ENCODE assay signal across 12 cellular contexts in the genomic region with DNA sequence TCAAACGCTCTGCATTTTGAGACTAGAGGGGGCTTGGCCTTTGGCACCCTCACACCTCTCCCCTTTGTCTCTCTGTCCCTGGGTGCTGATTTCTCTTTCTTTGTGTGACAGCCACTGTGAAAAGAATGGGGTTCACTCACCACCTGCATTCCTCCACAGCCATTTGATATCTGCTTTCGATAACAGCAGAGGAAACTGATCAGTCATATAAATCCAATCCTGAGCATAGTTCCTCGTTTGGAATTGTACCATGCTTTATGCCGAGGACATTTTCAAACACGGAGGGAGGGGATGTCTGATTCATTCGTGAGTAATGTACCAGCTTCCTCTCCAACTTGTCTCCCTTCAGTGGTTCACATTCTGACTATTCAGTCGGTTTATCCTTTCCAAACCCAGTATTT. TPM values are rescaled to one million over a fixed set of nuclear protein-coding genes. Genes with fewer than 3 reads are reported as not detected.
DNase-seq lines count a peak whose midpoint lies in the region; ATAC-seq, FAIRE-seq and TF ChIP-seq lines count a peak whose summit lies in the region.
"Had no signal": no experiment of that assay in that cellular context is flagged by ENCODE, and none has a peak within 500 bp of the region (broad histone marks: within the 10 kb centered on the region; RNA-seq: fewer than 3 reads in every experiment).

No MANE protein-coding gene starts in this region.

- peaks cover 46% of the 10 kb centered on the region for H3K4me1 ChIP-seq in psoas muscle

- H3K4me3 ChIP-seq in fibroblast of mammary gland (ENCODE audit: control insufficient read depth, low read depth, low read length): no peak overlapping the region
- H3K4me3 ChIP-seq in psoas muscle: peak overlapping the region; percentile 16
- H3K4me3 ChIP-seq: thoracic aorta had no signal

- 13 to 19% (median 13%) methylated on average over 7 of the region's 7 CpGs for WGBS in psoas muscle, 3 donors

- TF ChIP-seq CTCF in fibroblast of mammary gland (conservative IDR thresholded peaks at IDR 0.05; ENCODE audit: control insufficient read depth, insufficient read depth, low read depth, low read length) (no peak), psoas muscle (IDR thresholded peaks at IDR 0.05) (no peak), D721Med (IDR thresholded peaks at IDR 0.05; ENCODE audit: insufficient read depth, missing control alignments) (no peak)

- no peak for FAIRE-seq in D721Med (lab: Jason Lieb, UNC)

- ATAC-seq in psoas muscle: peak in 3 of 4 donors; percentile 51 to 70 (median 54)
- ATAC-seq in HG02642 (IDR thresholded peaks at IDR 0.05; ENCODE audit: poor library complexity, unreplicated experiment): no peak
- ATAC-seq: activated T-cell treated with anti-CD3 and anti-CD28 coated beads, Interleukin-2, amount 50 U/mL, for 72 hours had no signal

- intact Hi-C loops in psoas muscle (cut with DNase I): no loop called here

- no peaks in the 10 kb centered on the region for H3K27me3 ChIP-seq in psoas muscle (ENCODE audit: insufficient read depth in 3 of 3, low read length in 2 of 3)

- H3K9me3 ChIP-seq in psoas muscle: no peaks in the 10 kb centered on the region
- H3K9me3 ChIP-seq: thoracic aorta had no signal

- peak overlapping the region; percentile 54 for H3K27ac ChIP-seq in psoas muscle
- H3K27ac ChIP-seq: thoracic aorta had no signal

- DNase-seq in GM04504 (ENCODE audit: low read depth) (peak; percentile 44), RPMI7951 (ENCODE audit: low read depth) (peak; percentile 81), fibroblast of mammary gland (ENCODE audit: low read depth) (peak; percentile 82), psoas muscle (no peak), NCI-H1694 treated with DMSO at 0.1 percent for 48 hours (lab: John Stamatoyannopoulos, UW) (no peak), ureter (ENCODE audit: low spot score) (no peak), D721Med (ENCODE audit: insufficient read length, low spot score) (no peak)
- DNase-seq: activated T-cell treated with anti-CD3 and anti-CD28 coated beads, Interleukin-2, amount 50 U/mL, for 72 hours; NCI-H526 treated with DMSO at 0.1 percent for 48 hours; T-helper 9 cell had no signal

- no peaks in the 10 kb centered on the region for H3K36me3 ChIP-seq in psoas muscle (ENCODE audit: insufficient read depth in 1 of 2, low read depth in 1 of 2)
- H3K36me3 ChIP-seq: thoracic aorta had no signal

RNA-seq across cellular contexts. Expression of a gene that starts 15.8 kb away (rescaled TPM):
- total RNA-seq in RPMI7951 (2014; rRNA removed; shearing (Covaris generic)): 52.7 and 62.1 TPM in 2 replicates
- total RNA-seq in psoas muscle: 10 to 100 TPM; 17.8 to 84.1 (median 29.3) TPM
- polyA plus RNA-seq in psoas muscle: 10 to 100 TPM in 2 of 3 donors, 1 to 10 TPM in 1; 5.9 to 50.3 (median 11.0) TPM
- total RNA-seq in ureter: 54.1 TPM

Comparison
In these comparisons a context has a peak if more than half of its experiments do, and no peak if none do; other contexts are left out.
1. DNase-seq: peak in GM04504 (single experiment), RPMI7951 (single experiment) and fibroblast of mammary gland (single experiment); none in psoas muscle (0 of 2), NCI-H1694 treated with DMSO at 0.1 percent for 48 hours (single experiment), ureter (single experiment) and D721Med (single experiment).